In the genomic region with DNA sequence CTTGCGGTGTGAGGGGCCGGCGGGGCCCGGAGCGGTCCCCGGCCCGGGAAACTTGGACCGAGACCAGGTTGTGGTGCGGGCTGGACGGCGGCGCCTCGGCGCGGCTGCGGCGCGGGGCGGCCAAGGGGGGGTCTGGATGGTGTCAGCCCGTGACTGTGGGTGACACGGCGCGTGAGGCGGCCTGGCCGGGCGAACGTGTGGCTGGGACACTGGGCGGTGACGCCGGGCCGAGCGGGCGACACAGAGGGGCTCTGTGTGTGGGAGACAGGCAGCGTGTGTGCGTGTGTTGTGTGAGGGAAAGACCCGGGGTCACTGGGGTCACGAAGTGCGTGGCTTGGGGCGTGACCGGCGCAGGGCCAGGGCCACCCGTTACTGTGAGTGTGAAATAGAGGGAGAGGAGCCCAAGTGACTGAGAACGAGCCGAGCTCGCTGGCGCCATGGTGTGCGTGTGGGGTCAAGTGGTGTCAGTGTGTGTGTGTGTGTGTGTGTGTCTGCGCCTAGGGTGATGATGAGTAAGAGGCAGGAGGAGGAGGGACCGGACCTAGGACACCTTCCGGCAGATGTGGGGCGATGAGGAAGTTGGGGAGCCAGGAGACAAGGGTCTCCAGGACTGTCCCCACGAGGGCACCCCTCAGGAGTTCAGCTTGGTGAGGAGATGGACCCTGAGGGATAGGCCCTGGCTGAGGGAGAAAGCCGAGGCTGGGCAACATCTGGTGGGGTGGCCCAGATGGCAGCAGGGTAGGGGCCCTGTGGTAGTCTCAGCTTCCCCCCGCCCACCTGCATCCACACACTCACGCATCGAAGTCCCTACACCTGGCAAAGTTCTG, we compare ENCODE assay signal across 8 cellular contexts. TPM values are rescaled to one million over a fixed set of nuclear protein-coding genes. Genes with fewer than 3 reads are reported as not detected.
DNase-seq lines count a peak whose midpoint lies in the region; ATAC-seq and TF ChIP-seq lines count a peak whose summit lies in the region.

No MANE protein-coding gene starts in this region.

- DNase-seq in CD14-positive monocyte (ENCODE audit: low spot score) (peak; percentile 95), T-helper 17 cell (peak; percentile 43 to 51 (median 49)), hepatocyte (ENCODE audit: low spot score) (peak; percentile 75), sciatic nerve (ENCODE audit: low spot score) (peak; percentile 73)

- H3K36me3 Mint-ChIP-seq in CD14-positive monocyte, result peaks cover 26 to 38% of the 10 kb centered on the region in 2 donors
- no peaks in the 10 kb centered on the region for H3K36me3 Mint-ChIP-seq in IgD-negative memory B cell
- peaks cover 3% of the 10 kb centered on the region for H3K36me3 Mint-ChIP-seq in T-helper 17 cell (ENCODE audit: low read depth)

- WGBS in hepatocyte (ENCODE audit: low lambda C conversion rate, missing lambda C conversion rate), result 14% methylated on average over 31 of the region's 56 CpGs

- H3K4me3 ChIP-seq in hepatocyte, result peak overlapping the region; percentile 87

- no peaks in the 10 kb centered on the region for H3K36me3 ChIP-seq in hepatocyte (replicated peaks; ENCODE audit: insufficient read depth, low read depth)

- peak overlapping the region; percentile 73 for H2AFZ ChIP-seq in hepatocyte

- no peaks in the 10 kb centered on the region for H3K9me3 ChIP-seq in T-helper 17 cell (ENCODE audit: control insufficient read depth, low read length, poor library complexity, severe bottlenecking)
- no peaks in the 10 kb centered on the region for H3K9me3 ChIP-seq in hepatocyte (ENCODE audit: low read depth)

- H3K27ac Mint-ChIP-seq in CD14-positive monocyte (peak overlapping the region; percentile 97 to 99 (median 98)), IgD-negative memory B cell (peak overlapping the region; percentile 98 to 100 (median 100)), T-helper 17 cell (peak overlapping the region; percentile 94)

- peaks cover 9% of the 10 kb centered on the region for H3K79me2 ChIP-seq in hepatocyte

- H3K9me2 ChIP-seq in hepatocyte (replicated peaks; ENCODE audit: insufficient read depth), result no peaks in the 10 kb centered on the region

- H3K27ac ChIP-seq in angular gyrus (ENCODE audit: low read depth, low read length) (peak overlapping the region; percentile 78), hepatocyte (peak overlapping the region; percentile 83)

- H3K4me3 Mint-ChIP-seq in CD14-positive monocyte (peak overlapping the region; percentile 98), IgD-negative memory B cell (peak overlapping the region; percentile 91 to 98 (median 96)), T-helper 17 cell (peak overlapping the region; percentile 99)

- TF ChIP-seq CTCF in CD14-positive monocyte (IDR thresholded peaks at IDR 0.05) (no peak), hepatocyte (IDR thresholded peaks at IDR 0.05; ENCODE audit: poor library complexity) (no peak)

- intact Hi-C loops in CD14-positive monocyte (cut with micrococcal nuclease), result no loop called here
- intact Hi-C loops in sciatic nerve (cut with DNase I), result no loop called here

- peaks cover 11% of the 10 kb centered on the region for H3K4me1 ChIP-seq in hepatocyte (ENCODE audit: insufficient read depth)

- H3K27me3 ChIP-seq in hepatocyte, result no peaks in the 10 kb centered on the region

- peak overlapping the region; percentile 97 for H3K4me2 ChIP-seq in hepatocyte

- peaks cover 0 to 6% (median 2%) of the 10 kb centered on the region in 3 donors for H3K27me3 Mint-ChIP-seq in CD14-positive monocyte (ENCODE audit: low read depth in 3 of 3)
- no peaks in the 10 kb centered on the region for H3K27me3 Mint-ChIP-seq in IgD-negative memory B cell
- H3K27me3 Mint-ChIP-seq in T-helper 17 cell, result no peaks in the 10 kb centered on the region

- H3K9me3 Mint-ChIP-seq in CD14-positive monocyte, result no peaks in the 10 kb centered on the region
- no peaks in the 10 kb centered on the region for H3K9me3 Mint-ChIP-seq in IgD-negative memory B cell

- ATAC-seq in GM19397 (IDR thresholded peaks at IDR 0.05; ENCODE audit: unreplicated experiment) (peak; percentile 14), T-helper 17 cell (peak; percentile 59), sciatic nerve (peak; percentile 9), HG03095 (IDR thresholded peaks at IDR 0.05; ENCODE audit: unreplicated experiment) (no peak)

- H4K20me1 ChIP-seq in hepatocyte (ENCODE audit: insufficient read depth, poor library complexity, severe bottlenecking), result no peaks in the 10 kb centered on the region

- H3K4me1 Mint-ChIP-seq in CD14-positive monocyte (peaks cover 67% of the 10 kb centered on the region), IgD-negative memory B cell (peaks cover 49 to 59% (median 51%) of the 10 kb centered on the region in 3 donors), T-helper 17 cell (peaks cover 25% of the 10 kb centered on the region)

RNA-seq across cellular contexts. Expression of a gene that starts 0.8 kb away (rescaled TPM):
- polyA plus RNA-seq in CD14-positive monocyte (10 to 100 TPM; 16.4 to 27.3 TPM), IgD-negative memory B cell (29.9 TPM), hepatocyte (1.6 and 2.7 TPM in 2 replicates)
- total RNA-seq in T-helper 17 cell (100 to 1,000 TPM; 139 to 169 TPM), hepatocyte (2.3 and 3.4 TPM in 2 replicates), sciatic nerve (9.4 TPM)

Comparison
In these comparisons a context has a peak if more than half of its experiments do, and no peak if none do; other contexts are left out.
1. RNA of a gene that starts 0.8 kb away (total RNA-seq): 139 to 169 TPM in T-helper 17 cell; 9.4 TPM in sciatic nerve (single experiment) and 2.3 to 3.4 TPM in hepatocyte; every median in the first group is over 10 times any median in the second.
2. Peak in every context shown above with its lines, with median percentiles within 50 percentile points of each other: DNase-seq, H3K27ac Mint-ChIP-seq and H3K4me3 Mint-ChIP-seq.